ENCODE assay signal across 8 cellular contexts in genomic region chr5:62236593-62236992, GRCh38.
DNase-seq lines count a peak whose midpoint lies in the region; ATAC-seq and TF ChIP-seq lines count a peak whose summit lies in the region.
"Not testable (repeated sequence)": the region's sequence is repeated elsewhere in the genome, so short reads cannot be mapped to it uniquely, and the experiment has no call there.

No MANE protein-coding gene starts in this region.

- not testable (repeated sequence) for H3K27me3 ChIP-seq in OCI-LY3 (ENCODE audit: low read depth, low read length); transverse colon

- not testable (repeated sequence) for H3K9me3 ChIP-seq in OCI-LY3 (ENCODE audit: insufficient read depth, low read length); transverse colon

- peak overlapping the region; percentile 32; the same call in 1 of the 2 replicates for H3K4me3 ChIP-seq in OCI-LY3 (ENCODE audit: low read length)
- H3K4me3 ChIP-seq in transverse colon, result not testable (repeated sequence)

- H3K27me3 Mint-ChIP-seq in activated T-cell treated with anti-CD3 and anti-CD28 coated beads, Interleukin-2, amount 50 U/mL, for 24 hours; glutamatergic neuron (ENCODE audit: unreplicated experiment): not testable (repeated sequence)

- TF ChIP-seq EP300 in transverse colon (IDR thresholded peaks at IDR 0.05; ENCODE audit: low read depth), result not testable (repeated sequence)

- H3K9ac ChIP-seq in OCI-LY3 (ENCODE audit: low read length), result peak overlapping the region; percentile 71

- peak overlapping the region; percentile 98 for H3K27ac ChIP-seq in OCI-LY3 (ENCODE audit: low read length)
- H3K27ac ChIP-seq in transverse colon, result not testable (repeated sequence)

- H3K36me3 Mint-ChIP-seq in activated T-cell treated with anti-CD3 and anti-CD28 coated beads, Interleukin-2, amount 50 U/mL, for 24 hours (ENCODE audit: low read depth); glutamatergic neuron (ENCODE audit: unreplicated experiment): not testable (repeated sequence)

- not testable (repeated sequence) for DNase-seq in activated T-cell treated with anti-CD3 and anti-CD28 coated beads, Interleukin-2, amount 50 U/mL, for 24 hours
- DNase-seq in glutamatergic neuron (peak; percentile 35), transverse colon (peak; percentile 37)
- DNase-seq in stimulated activated CD4-positive, alpha-beta T cell treated with anti-CD3 and anti-CD28 coated beads, Interleukin-2, amount 100 ng/mL, for 24 hours, result peak; percentile 29 to 53

- 53 to 71% methylated on average over 3 to 7 of the region's 7 CpGs for WGBS in transverse colon (ENCODE audit: low coverage in 1 of 2), 2 donors

- H3K4me2 ChIP-seq in OCI-LY3 (ENCODE audit: low read length), result peak overlapping the region; percentile 71

- ATAC-seq in GM19023 (IDR thresholded peaks at IDR 0.05; ENCODE audit: unreplicated experiment) (peak; percentile 65), GM21619 (IDR thresholded peaks at IDR 0.05; ENCODE audit: unreplicated experiment) (peak; percentile 54), HG03025 (IDR thresholded peaks at IDR 0.05; ENCODE audit: low FRiP score, unreplicated experiment) (peak; percentile 71)

- not testable (repeated sequence) for TF ChIP-seq CTCF in OCI-LY3 (IDR thresholded peaks at IDR 0.05; ENCODE audit: low read depth, low read length); glutamatergic neuron (IDR thresholded peaks at IDR 0.05; ENCODE audit: partially characterized antibody, unreplicated experiment); transverse colon (IDR thresholded peaks at IDR 0.05)

- peak overlapping the region; percentile 87 for H3K27ac Mint-ChIP-seq in activated T-cell treated with anti-CD3 and anti-CD28 coated beads, Interleukin-2, amount 50 U/mL, for 24 hours
- not testable (repeated sequence) for H3K27ac Mint-ChIP-seq in glutamatergic neuron (ENCODE audit: unreplicated experiment)

- not testable (repeated sequence) for TF ChIP-seq POLR2A in transverse colon (IDR thresholded peaks at IDR 0.05)

- in situ Hi-C loops in transverse colon (cut with MboI; ENCODE audit: low pct_ligation_motif_present in 1 of 4, low pct_unique_long_range_greater_than_20kb in 1 of 4, low sequenced_read_pairs in 3 of 4), result not testable (repeated sequence)

- H3K9me3 Mint-ChIP-seq in activated T-cell treated with anti-CD3 and anti-CD28 coated beads, Interleukin-2, amount 50 U/mL, for 24 hours; glutamatergic neuron (ENCODE audit: unreplicated experiment): not testable (repeated sequence)

- peaks cover 41% of the 10 kb centered on the region for H3K4me1 Mint-ChIP-seq in activated T-cell treated with anti-CD3 and anti-CD28 coated beads, Interleukin-2, amount 50 U/mL, for 24 hours (ENCODE audit: low read depth)
- not testable (repeated sequence) for H3K4me1 Mint-ChIP-seq in glutamatergic neuron (ENCODE audit: low read depth, unreplicated experiment)

- H4K20me1 ChIP-seq in OCI-LY3 (ENCODE audit: insufficient read depth, low read length), result not testable (repeated sequence)

- H3K4me3 Mint-ChIP-seq in activated T-cell treated with anti-CD3 and anti-CD28 coated beads, Interleukin-2, amount 50 U/mL, for 24 hours; glutamatergic neuron (ENCODE audit: unreplicated experiment): not testable (repeated sequence)

- H2AFZ ChIP-seq in OCI-LY3 (ENCODE audit: low read depth, low read length), result not testable (repeated sequence)

- H3K4me1 ChIP-seq in OCI-LY3 (ENCODE audit: low read length), result peaks cover 55% of the 10 kb centered on the region
- not testable (repeated sequence) for H3K4me1 ChIP-seq in transverse colon

- not testable (repeated sequence) for H3K36me3 ChIP-seq in OCI-LY3 (replicated peaks; ENCODE audit: low read depth, low read length); transverse colon

- H3K79me2 ChIP-seq in OCI-LY3 (ENCODE audit: low read length), result not testable (repeated sequence)

- intact Hi-C loops in transverse colon (cut with DNase I; ENCODE audit: low total_unique reads), result loop anchor here (10.0 kb wide), 1 partner anchor 828 kb away; no protein-coding TSS in a partner anchor
